8 cellular contexts compared by ENCODE assay signal in the genomic region with DNA sequence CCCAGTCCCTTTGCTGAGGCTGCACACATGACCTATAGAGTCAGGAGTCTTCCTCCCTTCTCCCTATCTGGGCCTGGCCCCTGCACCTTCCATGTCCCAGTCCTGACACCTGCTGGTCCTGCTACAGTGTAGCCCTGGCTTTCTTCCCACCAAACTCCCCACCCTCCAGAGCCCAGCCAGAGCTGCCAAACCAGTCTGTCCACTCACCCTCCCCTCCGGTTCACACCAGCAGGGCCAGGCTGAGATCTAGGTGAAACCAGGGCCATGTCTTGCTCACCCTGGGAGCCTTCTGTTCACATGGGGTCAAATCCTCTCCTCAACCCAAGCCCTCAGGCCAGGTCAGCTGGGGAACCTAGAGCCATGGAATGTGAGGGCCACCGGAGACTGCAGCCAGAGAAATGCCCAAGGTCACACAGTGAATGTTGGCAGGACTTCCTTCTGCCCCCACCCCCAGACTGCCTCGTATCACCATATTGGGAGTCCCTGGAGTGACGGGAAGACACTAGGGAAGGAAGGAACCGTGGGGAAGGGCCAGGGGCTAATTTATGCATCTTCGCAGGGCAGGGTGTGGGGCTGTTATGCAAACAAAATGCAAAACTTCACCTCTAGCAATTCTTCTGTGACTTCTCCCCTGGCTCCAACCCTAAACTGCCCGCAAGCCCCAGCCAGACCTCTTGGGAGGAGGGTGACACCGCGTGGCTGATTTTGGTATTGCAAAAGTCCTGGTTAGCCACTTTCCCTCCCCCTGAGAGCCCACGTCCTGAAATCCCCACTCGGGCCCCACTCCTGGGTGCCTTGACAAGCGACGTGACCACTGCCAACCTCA. TPM values are rescaled to one million over a fixed set of nuclear protein-coding genes. Genes with fewer than 3 reads are reported as not detected.
DNase-seq lines count a peak whose midpoint lies in the region; ATAC-seq, FAIRE-seq and TF ChIP-seq lines count a peak whose summit lies in the region.

No MANE protein-coding gene starts in this region.

- no peaks in the 10 kb centered on the region for H4K20me1 ChIP-seq in endothelial cell of umbilical vein (replicated peaks; ENCODE audit: control insufficient read depth, extremely low read depth, insufficient read depth, low read length)

- no peaks in the 10 kb centered on the region for H3K79me2 ChIP-seq in endothelial cell of umbilical vein (ENCODE audit: control insufficient read depth, insufficient read depth, low read length)

- CTCF ChIA-PET in endothelial cell of umbilical vein (lab: Charles Lee), result interaction anchor here (0.6 to 7.4 kb wide), 18 partner anchors 20 to 200 kb away, joined by 3 to 204 read pairs (median 4); no protein-coding TSS in a partner anchor

- no peak for ATAC-seq in GM21723 (IDR thresholded peaks at IDR 0.05; ENCODE audit: unreplicated experiment)

- dilution Hi-C loops in endothelial cell of umbilical vein (cut with MboI; ENCODE audit: extremely low pct_ligation_motif_present, low sequenced_read_pairs), result no loop called here

- POLR2A ChIA-PET in endothelial cell of umbilical vein (lab: Charles Lee), result no interaction called here

- H3K27me3 ChIP-seq in HAP-1 (ENCODE audit: low read depth) (no peaks in the 10 kb centered on the region), endothelial cell of umbilical vein (ENCODE audit: control insufficient read depth in 2 of 2, insufficient read depth in 2 of 2, low read length in 2 of 2) (no peaks in the 10 kb centered on the region), mesenchymal stem cell (ENCODE audit: control insufficient read depth in 1 of 2, insufficient read depth in 1 of 2, low read length in 2 of 2) (peaks cover 0 to 5% of the 10 kb centered on the region in 2 experiments)

- H3K36me3 ChIP-seq in HAP-1 (replicated peaks) (no peaks in the 10 kb centered on the region), endothelial cell of umbilical vein (ENCODE audit: control insufficient read depth in 2 of 2, extremely low read depth in 1 of 2, insufficient read depth in 2 of 2, low read length in 2 of 2) (no peaks in the 10 kb centered on the region), mesenchymal stem cell (ENCODE audit: control insufficient read depth in 1 of 2, insufficient read depth in 2 of 2, low read depth in 1 of 2, low read length in 2 of 2) (peaks cover 8 to 86% of the 10 kb centered on the region in 2 experiments)

- no peaks in the 10 kb centered on the region for H3K9me1 ChIP-seq in endothelial cell of umbilical vein (replicated peaks; ENCODE audit: control insufficient read depth, extremely low read depth, insufficient read depth, low read length)

- H3K4me3 ChIP-seq in HAP-1 (no peak overlapping the region), endothelial cell of umbilical vein (replicated peaks in 1 of 3; ENCODE audit: insufficient read depth in 1 of 3, low read depth in 1 of 3, low read length in 3 of 3) (no peak overlapping the region), mesenchymal stem cell (ENCODE audit: insufficient read depth in 1 of 2, low read depth in 1 of 2, low read length in 2 of 2) (no peak overlapping the region)

- no peak overlapping the region for H3K14ac ChIP-seq in mesenchymal stem cell (ENCODE audit: low read length in 2 of 2)

- no peak overlapping the region for H2BK5ac ChIP-seq in mesenchymal stem cell (ENCODE audit: low read depth, low read length, poor library complexity, severe bottlenecking)

- peak; percentile 94 for FAIRE-seq in endothelial cell of umbilical vein (lab: Jason Lieb, UNC)

- no peak overlapping the region for H3K4ac ChIP-seq in mesenchymal stem cell (ENCODE audit: low read depth in 1 of 2, low read length in 2 of 2)

- no peak overlapping the region for H4K8ac ChIP-seq in mesenchymal stem cell (ENCODE audit: low read length)

- H2BK12ac ChIP-seq in mesenchymal stem cell (ENCODE audit: low read length in 2 of 2), result no peak overlapping the region

- H2AFZ ChIP-seq in endothelial cell of umbilical vein (ENCODE audit: low read depth, low read length), result no peak overlapping the region
- H2AFZ ChIP-seq in mesenchymal stem cell (ENCODE audit: low read depth, low read length), result no peak overlapping the region

- H3K4me2 ChIP-seq in endothelial cell of umbilical vein (ENCODE audit: insufficient read depth, low read length) (no peak overlapping the region), mesenchymal stem cell (ENCODE audit: low read length, poor library complexity, severe bottlenecking) (no peak overlapping the region)

- H3K9ac ChIP-seq in endothelial cell of umbilical vein (replicated peaks; ENCODE audit: extremely low read depth, insufficient read depth, low read length) (no peak overlapping the region), mesenchymal stem cell (ENCODE audit: low read length) (peak overlapping the region; percentile 27)

- intact Hi-C loops in endothelial cell of umbilical vein (cut with micrococcal nuclease), result loop anchor here (1.0 kb wide), 7 partner anchors 44 to 203 kb away; no protein-coding TSS in a partner anchor

- no peak overlapping the region for H2AK5ac ChIP-seq in mesenchymal stem cell (ENCODE audit: low read length, severe bottlenecking)

- peak overlapping the region; percentile 53 for H4K91ac ChIP-seq in mesenchymal stem cell (ENCODE audit: low read length)

- no peaks in the 10 kb centered on the region for H3K9me3 ChIP-seq in HAP-1
- H3K9me3 ChIP-seq in endothelial cell of umbilical vein (replicated peaks; ENCODE audit: control insufficient read depth, insufficient read depth, low read length), result no peaks in the 10 kb centered on the region
- no peaks in the 10 kb centered on the region for H3K9me3 ChIP-seq in mesenchymal stem cell (ENCODE audit: control insufficient read depth, low read length)

- TF ChIP-seq POLR2A in endothelial cell of umbilical vein (IDR thresholded peaks at IDR 0.05; ENCODE audit: low read depth, low read length), result no peak

- H2BK120ac ChIP-seq in mesenchymal stem cell (ENCODE audit: low read depth, low read length), result no peak overlapping the region

- H3K18ac ChIP-seq in mesenchymal stem cell (ENCODE audit: low read depth in 1 of 2, low read length in 2 of 2), result no peak overlapping the region

- H3K4me1 ChIP-seq in HAP-1 (no peaks in the 10 kb centered on the region), endothelial cell of umbilical vein (ENCODE audit: control insufficient read depth, extremely low read depth, insufficient read depth, low read length) (peaks cover 21% of the 10 kb centered on the region), mesenchymal stem cell (ENCODE audit: control insufficient read depth, insufficient read depth, low read depth, low read length) (peaks cover 16% of the 10 kb centered on the region)

- no peak overlapping the region for H3K27ac ChIP-seq in endothelial cell of umbilical vein (ENCODE audit: insufficient read depth, low read depth, low read length)
- no peak overlapping the region for H3K27ac ChIP-seq in mesenchymal stem cell (ENCODE audit: low read length, poor library complexity, severe bottlenecking)

- 18% methylated on average over 6 of the region's 13 CpGs for WGBS in mesenchymal stem cell

- peak; percentile 78 for DNase-seq in COLO668 (lab: John Stamatoyannopoulos, UW; ENCODE audit: unreplicated experiment)
- peak; percentile 40 to 88 for DNase-seq in HAP-1 (ENCODE audit: low spot score in 2 of 2)
- peak; percentile 95 for DNase-seq in NCI-H510A (lab: John Stamatoyannopoulos, UW)
- peak; percentile 13 to 43 for DNase-seq in activated CD8-positive, alpha-beta memory T cell treated with anti-CD3 and anti-CD28 coated beads for 1 hour (ENCODE audit: extremely low read depth in 1 of 2, low read depth in 1 of 2)
- peak; percentile 69 for DNase-seq in endothelial cell of umbilical vein (ENCODE audit: low read depth, low spot score)
- DNase-seq in mesenchymal stem cell, result peak; percentile 75
- peak; percentile 25 to 49 for DNase-seq in stimulated activated CD8-positive, alpha-beta memory T cell treated with anti-CD3 and anti-CD28 coated beads, Interleukin-15, amount 100 ng/mL, for 48 hours (ENCODE audit: low read depth in 2 of 2)

- no peaks in the 10 kb centered on the region for H3K79me1 ChIP-seq in mesenchymal stem cell (replicated peaks; ENCODE audit: low read length, poor library complexity, severe bottlenecking)

- no TSS peak for BruUV-seq in endothelial cell of umbilical vein (replicated peaks; lab: Mats Ljungman, UMichigan)

- in situ Hi-C loops in HAP-1 (cut with MboI; ENCODE audit: low sequenced_read_pairs), result loop anchor here (5.0 kb wide), 1 partner anchor 201 kb away; no protein-coding TSS in a partner anchor

- no peak overlapping the region for H3K23ac ChIP-seq in mesenchymal stem cell (ENCODE audit: low read length in 2 of 2)

- no peak overlapping the region for H2BK15ac ChIP-seq in mesenchymal stem cell (ENCODE audit: low read depth, poor library complexity, severe bottlenecking)

- TF ChIP-seq CTCF in endothelial cell of umbilical vein (IDR thresholded peaks at IDR 0.05; ENCODE audit: extremely low read depth in 1 of 2, insufficient read depth in 1 of 2, low read depth in 1 of 2, low read length in 2 of 2), result peak; percentile 85 to 89

TF ChIP-seq in endothelial cell of umbilical vein, 7 proteins besides CTCF, POLR2A, EP300 and RAD21:
- TF ChIP-seq JUN (IDR thresholded peaks at IDR 0.05; ENCODE audit: borderline replicate concordance, insufficient read depth, insufficient read length, low read depth) (no peak), POLR2AphosphoS5 (IDR thresholded peaks at IDR 0.05; ENCODE audit: insufficient read depth, low read depth, low read length) (no peak), MYC (IDR thresholded peaks at IDR 0.05; ENCODE audit: low read depth, low read length) (no peak)
TF ChIP-seq in endothelial cell of umbilical vein: peak in this region for 0.

RNA-seq across cellular contexts. Expression of a gene that starts 14.6 kb away (rescaled TPM):
- 35.6 and 52.1 TPM in 2 replicates for total RNA-seq in endothelial cell of umbilical vein
- polyA plus RNA-seq in endothelial cell of umbilical vein, result 9.9 and 11.0 TPM in 2 replicates
- 10.3 and 11.1 TPM in 2 replicates for polyA plus RNA-seq in endothelial cell of umbilical vein (2011; cell fraction: cytosol; rRNA removed)
- 32.1 and 41.7 TPM in 2 replicates for polyA plus RNA-seq in endothelial cell of umbilical vein (2011; cell fraction: nucleus; rRNA removed)
- 14.4 and 16.5 TPM in 2 replicates for polyA plus RNA-seq in endothelial cell of umbilical vein (2012)
- 67.8 and 71.0 TPM in 2 replicates for polyA minus RNA-seq in endothelial cell of umbilical vein
- 1.9 TPM for polyA minus RNA-seq in endothelial cell of umbilical vein (2011; cell fraction: cytosol; rRNA and poly(A)+ RNA removed)
- 48.7 and 57.9 TPM in 2 replicates for polyA minus RNA-seq in endothelial cell of umbilical vein (2011; cell fraction: nucleus; rRNA and poly(A)+ RNA removed)
- polyA plus RNA-seq in mesenchymal stem cell (2013, experiment 1 of 2), result 6.3 TPM
- 5.1 TPM for polyA plus RNA-seq in mesenchymal stem cell (2013, experiment 2 of 2)

Comparison
In these comparisons a context has a peak if more than half of its experiments do, and no peak if none do; other contexts are left out.
1. DNase-seq: peak in every context shown above with its lines; median percentile 95 in NCI-H510A; 78 in COLO668; 75 in mesenchymal stem cell; 69 in endothelial cell of umbilical vein; 64 in HAP-1; 37 in stimulated activated CD8-positive, alpha-beta memory T cell treated with anti-CD3 and anti-CD28 coated beads, Interleukin-15, amount 100 ng/mL, for 48 hours; 28 in activated CD8-positive, alpha-beta memory T cell treated with anti-CD3 and anti-CD28 coated beads for 1 hour.